Comparison of ENCODE assay signal across 8 cellular contexts in genomic region chr12:55965941-55966407, GRCh38.
DNase-seq lines count a peak whose midpoint lies in the region; TF ChIP-seq lines count a peak whose summit lies in the region.

Gene PMEL, minus strand, starts transcription at chr12:55966042. Its CDS starts 31 bp downstream, at chr12:55966011.

- intact Hi-C loops in tibial artery (cut with DNase I; ENCODE audit: low total_unique reads), result no loop called here

- no peaks in the 10 kb centered on the region for H3K9me3 ChIP-seq in tibial artery

- H3K27me3 ChIP-seq in brain microvascular endothelial cell (replicated peaks) (no peaks in the 10 kb centered on the region), layer of hippocampus (ENCODE audit: control insufficient read depth, insufficient read depth, low read length) (no peaks in the 10 kb centered on the region), tibial artery (no peaks in the 10 kb centered on the region)

- TF ChIP-seq CTCF in C4-2B (conservative IDR thresholded peaks at IDR 0.05) (no peak), brain microvascular endothelial cell (IDR thresholded peaks at IDR 0.05; ENCODE audit: low read depth, low read length, missing control alignments) (no peak), tibial artery (IDR thresholded peaks at IDR 0.05) (no peak)

- DNase-seq in HuH-7 (ENCODE audit: low spot score), result peak; percentile 28
- no peak for DNase-seq in brain microvascular endothelial cell
- DNase-seq in tibial artery, result no peak
- DNase-seq in glomerular visceral epithelial cell (ENCODE audit: extremely low spot score), result no peak
- no peak for DNase-seq in NCI-H2081 treated with DMSO at 0.1 percent for 48 hours (lab: John Stamatoyannopoulos, UW)
- no peak for DNase-seq in NCI-H1048 (lab: John Stamatoyannopoulos, UW)

- in situ Hi-C loops in brain microvascular endothelial cell (cut with HindIII; ENCODE audit: low pct_ligation_motif_present, low sequenced_read_pairs), result no loop called here

- H3K36me3 ChIP-seq in brain microvascular endothelial cell (replicated peaks) (no peaks in the 10 kb centered on the region), tibial artery (peaks cover 0 to 18% (median 3%) of the 10 kb centered on the region in 3 donors)

- H3K4me3 ChIP-seq in brain microvascular endothelial cell (ENCODE audit: low read depth, low read length), result peak within 1 kb of the TSS; percentile 84
- H3K4me3 ChIP-seq in tibial artery, result peak within 1 kb of the TSS; percentile 67 to 72

- H3K27ac ChIP-seq in C4-2B (peak within 1 kb of the TSS; percentile 81), brain microvascular endothelial cell (peak within 1 kb of the TSS; percentile 68), layer of hippocampus (ENCODE audit: low read depth, low read length) (peak within 1 kb of the TSS; percentile 22), tibial artery (peak within 1 kb of the TSS; percentile 78 to 81)

- H3K4me1 ChIP-seq in tibial artery, result peaks cover 0 to 16% (median 14%) of the 10 kb centered on the region in 4 donors

Comparison
In these comparisons a context has a peak if more than half of its experiments do, and no peak if none do; other contexts are left out.
1. H3K27ac ChIP-seq: peak in every context shown above with its lines; median percentile 81 in C4-2B; 80 in tibial artery; 68 in brain microvascular endothelial cell; 22 in layer of hippocampus.